ENCODE assay signal across 1 cellular context in the genomic region with DNA sequence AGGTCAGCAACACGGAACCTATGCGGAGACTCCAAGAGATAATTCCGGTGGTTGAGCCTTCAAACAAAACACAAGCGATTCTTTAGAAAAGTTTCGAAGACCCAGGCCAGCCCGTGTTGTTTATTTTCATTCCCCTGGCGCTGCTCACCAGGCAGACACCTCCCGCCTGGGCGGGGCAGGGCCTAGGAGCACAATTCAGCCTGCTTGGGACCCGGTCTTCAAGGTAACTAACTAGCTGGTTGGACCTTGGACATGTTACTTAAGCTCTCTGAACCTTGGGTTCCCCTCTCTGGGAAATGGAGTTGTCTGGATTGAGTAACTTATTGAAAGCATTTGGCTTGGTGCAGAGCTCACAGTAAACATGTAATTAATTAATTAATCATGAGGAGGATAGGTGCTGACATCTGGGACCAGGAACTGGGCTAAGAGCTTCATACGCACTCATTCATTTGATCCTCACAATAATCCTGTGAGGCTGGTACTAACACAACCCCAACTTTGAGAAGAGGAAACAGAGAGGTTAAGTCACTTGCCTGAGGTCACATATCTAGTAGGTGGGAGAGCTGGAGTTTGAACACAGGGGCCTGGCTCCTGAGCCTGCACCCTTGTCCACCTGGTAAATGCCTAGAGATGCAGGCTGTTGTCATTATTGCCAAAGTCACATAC.
TF ChIP-seq lines count a peak whose summit lies in the region.

No MANE protein-coding gene starts in this region.

TF ChIP-seq in HepG2, 621 proteins besides CTCF, POLR2A, EP300 and RAD21 (continued from another document and continues in another):
- no peak for TF ChIP-seq KIAA2018 (CRISPR knock-in tag; IDR thresholded peaks at IDR 0.05; ENCODE audit: borderline replicate concordance)
- TF ChIP-seq, protein P1, sequence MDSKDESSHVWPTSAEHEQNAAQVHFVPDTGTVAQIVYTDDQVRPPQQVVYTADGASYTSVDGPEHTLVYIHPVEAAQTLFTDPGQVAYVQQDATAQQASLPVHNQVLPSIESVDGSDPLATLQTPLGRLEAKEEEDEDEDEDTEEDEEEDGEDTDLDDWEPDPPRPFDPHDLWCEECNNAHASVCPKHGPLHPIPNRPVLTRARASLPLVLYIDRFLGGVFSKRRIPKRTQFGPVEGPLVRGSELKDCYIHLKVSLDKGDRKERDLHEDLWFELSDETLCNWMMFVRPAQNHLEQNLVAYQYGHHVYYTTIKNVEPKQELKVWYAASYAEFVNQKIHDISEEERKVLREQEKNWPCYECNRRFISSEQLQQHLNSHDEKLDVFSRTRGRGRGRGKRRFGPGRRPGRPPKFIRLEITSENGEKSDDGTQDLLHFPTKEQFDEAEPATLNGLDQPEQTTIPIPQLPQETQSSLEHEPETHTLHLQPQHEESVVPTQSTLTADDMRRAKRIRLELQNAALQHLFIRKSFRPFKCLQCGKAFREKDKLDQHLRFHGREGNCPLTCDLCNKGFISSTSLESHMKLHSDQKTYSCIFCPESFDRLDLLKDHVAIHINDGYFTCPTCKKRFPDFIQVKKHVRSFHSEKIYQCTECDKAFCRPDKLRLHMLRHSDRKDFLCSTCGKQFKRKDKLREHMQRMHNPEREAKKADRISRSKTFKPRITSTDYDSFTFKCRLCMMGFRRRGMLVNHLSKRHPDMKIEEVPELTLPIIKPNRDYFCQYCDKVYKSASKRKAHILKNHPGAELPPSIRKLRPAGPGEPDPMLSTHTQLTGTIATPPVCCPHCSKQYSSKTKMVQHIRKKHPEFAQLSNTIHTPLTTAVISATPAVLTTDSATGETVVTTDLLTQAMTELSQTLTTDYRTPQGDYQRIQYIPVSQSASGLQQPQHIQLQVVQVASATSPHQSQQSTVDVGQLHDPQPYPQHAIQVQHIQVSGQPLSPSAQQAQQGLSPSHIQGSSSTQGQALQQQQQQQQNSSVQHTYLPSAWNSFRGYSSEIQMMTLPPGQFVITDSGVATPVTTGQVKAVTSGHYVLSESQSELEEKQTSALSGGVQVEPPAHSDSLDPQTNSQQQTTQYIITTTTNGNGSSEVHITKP (CRISPR knock-in tag; IDR thresholded peaks at IDR 0.05; ENCODE audit: low read depth): peak; percentile 92
- TF ChIP-seq HNF4A (CRISPR knock-in tag; IDR thresholded peaks at IDR 0.05): peak; percentile 90
- 0 out of 2 replicates have a peak, but pooled peaks have one; percentile 17 for TF ChIP-seq ZGPAT (CRISPR knock-in tag; IDR thresholded peaks at IDR 0.05)
- TF ChIP-seq ZNF274 (CRISPR knock-in tag; IDR thresholded peaks at IDR 0.05): no peak; the same call in 1 of the 2 replicates
- TF ChIP-seq ZNF713 (CRISPR knock-in tag; IDR thresholded peaks at IDR 0.05): 0 out of 2 replicates have a peak, but pooled peaks have one; percentile 19
- TF ChIP-seq, protein P2, sequence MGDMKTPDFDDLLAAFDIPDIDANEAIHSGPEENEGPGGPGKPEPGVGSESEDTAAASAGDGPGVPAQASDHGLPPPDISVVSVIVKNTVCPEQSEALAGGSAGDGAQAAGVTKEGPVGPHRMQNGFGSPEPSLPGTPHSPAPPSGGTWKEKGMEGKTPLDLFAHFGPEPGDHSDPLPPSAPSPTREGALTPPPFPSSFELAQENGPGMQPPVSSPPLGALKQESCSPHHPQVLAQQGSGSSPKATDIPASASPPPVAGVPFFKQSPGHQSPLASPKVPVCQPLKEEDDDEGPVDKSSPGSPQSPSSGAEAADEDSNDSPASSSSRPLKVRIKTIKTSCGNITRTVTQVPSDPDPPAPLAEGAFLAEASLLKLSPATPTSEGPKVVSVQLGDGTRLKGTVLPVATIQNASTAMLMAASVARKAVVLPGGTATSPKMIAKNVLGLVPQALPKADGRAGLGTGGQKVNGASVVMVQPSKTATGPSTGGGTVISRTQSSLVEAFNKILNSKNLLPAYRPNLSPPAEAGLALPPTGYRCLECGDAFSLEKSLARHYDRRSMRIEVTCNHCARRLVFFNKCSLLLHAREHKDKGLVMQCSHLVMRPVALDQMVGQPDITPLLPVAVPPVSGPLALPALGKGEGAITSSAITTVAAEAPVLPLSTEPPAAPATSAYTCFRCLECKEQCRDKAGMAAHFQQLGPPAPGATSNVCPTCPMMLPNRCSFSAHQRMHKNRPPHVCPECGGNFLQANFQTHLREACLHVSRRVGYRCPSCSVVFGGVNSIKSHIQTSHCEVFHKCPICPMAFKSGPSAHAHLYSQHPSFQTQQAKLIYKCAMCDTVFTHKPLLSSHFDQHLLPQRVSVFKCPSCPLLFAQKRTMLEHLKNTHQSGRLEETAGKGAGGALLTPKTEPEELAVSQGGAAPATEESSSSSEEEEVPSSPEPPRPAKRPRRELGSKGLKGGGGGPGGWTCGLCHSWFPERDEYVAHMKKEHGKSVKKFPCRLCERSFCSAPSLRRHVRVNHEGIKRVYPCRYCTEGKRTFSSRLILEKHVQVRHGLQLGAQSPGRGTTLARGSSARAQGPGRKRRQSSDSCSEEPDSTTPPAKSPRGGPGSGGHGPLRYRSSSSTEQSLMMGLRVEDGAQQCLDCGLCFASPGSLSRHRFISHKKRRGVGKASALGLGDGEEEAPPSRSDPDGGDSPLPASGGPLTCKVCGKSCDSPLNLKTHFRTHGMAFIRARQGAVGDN (CRISPR knock-in tag; IDR thresholded peaks at IDR 0.05): peak; percentile 31; the same call in 1 of the 2 replicates
- TF ChIP-seq ZNF337 (CRISPR knock-in tag; IDR thresholded peaks at IDR 0.05; ENCODE audit: borderline replicate concordance, low read depth): 0 out of 2 replicates have a peak, but pooled peaks have one; percentile 39
- TF ChIP-seq, protein P3, sequence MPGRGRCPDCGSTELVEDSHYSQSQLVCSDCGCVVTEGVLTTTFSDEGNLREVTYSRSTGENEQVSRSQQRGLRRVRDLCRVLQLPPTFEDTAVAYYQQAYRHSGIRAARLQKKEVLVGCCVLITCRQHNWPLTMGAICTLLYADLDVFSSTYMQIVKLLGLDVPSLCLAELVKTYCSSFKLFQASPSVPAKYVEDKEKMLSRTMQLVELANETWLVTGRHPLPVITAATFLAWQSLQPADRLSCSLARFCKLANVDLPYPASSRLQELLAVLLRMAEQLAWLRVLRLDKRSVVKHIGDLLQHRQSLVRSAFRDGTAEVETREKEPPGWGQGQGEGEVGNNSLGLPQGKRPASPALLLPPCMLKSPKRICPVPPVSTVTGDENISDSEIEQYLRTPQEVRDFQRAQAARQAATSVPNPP (CRISPR knock-in tag; IDR thresholded peaks at IDR 0.05): no peak
- TF ChIP-seq POLR2G (IDR thresholded peaks at IDR 0.05; ENCODE audit: low read depth, low read length): 0 out of 2 replicates have a peak, but pooled peaks have one; percentile 22
- peak; percentile 54; the same call in 1 of the 2 replicates for TF ChIP-seq SALL1 (CRISPR knock-in tag; IDR thresholded peaks at IDR 0.05)
- TF ChIP-seq GTF3A (CRISPR knock-in tag; conservative IDR thresholded peaks at IDR 0.05): no peak
- peak; percentile 85; the same call in 1 of the 2 replicates for TF ChIP-seq ZMYM3 (CRISPR knock-in tag; IDR thresholded peaks at IDR 0.05)
- TF ChIP-seq KDM5A (IDR thresholded peaks at IDR 0.05; ENCODE audit: borderline replicate concordance, low read length): no peak
- TF ChIP-seq KAT8 (CRISPR knock-in tag; IDR thresholded peaks at IDR 0.05): 0 out of 2 replicates have a peak, but pooled peaks have one; percentile 33
- TF ChIP-seq, protein P4, sequence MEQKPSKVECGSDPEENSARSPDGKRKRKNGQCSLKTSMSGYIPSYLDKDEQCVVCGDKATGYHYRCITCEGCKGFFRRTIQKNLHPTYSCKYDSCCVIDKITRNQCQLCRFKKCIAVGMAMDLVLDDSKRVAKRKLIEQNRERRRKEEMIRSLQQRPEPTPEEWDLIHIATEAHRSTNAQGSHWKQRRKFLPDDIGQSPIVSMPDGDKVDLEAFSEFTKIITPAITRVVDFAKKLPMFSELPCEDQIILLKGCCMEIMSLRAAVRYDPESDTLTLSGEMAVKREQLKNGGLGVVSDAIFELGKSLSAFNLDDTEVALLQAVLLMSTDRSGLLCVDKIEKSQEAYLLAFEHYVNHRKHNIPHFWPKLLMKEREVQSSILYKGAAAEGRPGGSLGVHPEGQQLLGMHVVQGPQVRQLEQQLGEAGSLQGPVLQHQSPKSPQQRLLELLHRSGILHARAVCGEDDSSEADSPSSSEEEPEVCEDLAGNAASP (CRISPR knock-in tag; IDR thresholded peaks at IDR 0.05; ENCODE audit: borderline replicate concordance): peak; percentile 58; the same call in 1 of the 2 replicates
- TF ChIP-seq KDM5B (CRISPR knock-in tag; IDR thresholded peaks at IDR 0.05; ENCODE audit: borderline replicate concordance): 0 out of 2 replicates have a peak, but pooled peaks have one; percentile 17
- TF ChIP-seq RERE (CRISPR knock-in tag; IDR thresholded peaks at IDR 0.05; ENCODE audit: low read depth): no peak
